In genomic region chr11:66568124-66568916, GRCh38 we compare ENCODE assay signal across 1 cellular context.
TF ChIP-seq lines count a peak whose summit lies in the region.

Gene CTSF, minus strand, starts transcription at chr11:66568606. Its CDS starts 120 bp downstream, at chr11:66568486.

TF ChIP-seq in K562, 482 proteins besides CTCF, POLR2A, EP300 and RAD21 (continued from another document and continues in another):
- peak; percentile 99 for TF ChIP-seq MGA (IDR thresholded peaks at IDR 0.05)
- TF ChIP-seq MAZ (CRISPR knock-in tag; conservative IDR thresholded peaks at IDR 0.05 in 1 of 2, IDR thresholded peaks at IDR 0.05 in 1 of 2): peak; percentile 26 to 62; a peak in 2 of 4 replicates
- no peak for TF ChIP-seq ZC3H4 (CRISPR knock-in tag; IDR thresholded peaks at IDR 0.05; ENCODE audit: borderline replicate concordance)
- peak; percentile 67 for TF ChIP-seq POLR2G (IDR thresholded peaks at IDR 0.05; ENCODE audit: low read depth, low read length)
- TF ChIP-seq ZNF592 (IDR thresholded peaks at IDR 0.05): peak; percentile 95
- no peak for TF ChIP-seq TAL1 (IDR thresholded peaks at IDR 0.05)
- peak in 1 of 2 experiments; percentile 69; a peak in 1 of 4 replicates for TF ChIP-seq SIN3A (IDR thresholded peaks at IDR 0.05; ENCODE audit: borderline replicate concordance in 2 of 2, control insufficient read depth in 1 of 2, low read depth in 2 of 2, low read length in 2 of 2)
- no peak for TF ChIP-seq ZNF444 (CRISPR knock-in tag; IDR thresholded peaks at IDR 0.05)
- TF ChIP-seq SMARCB1 (IDR thresholded peaks at IDR 0.05; ENCODE audit: insufficient read length, low read depth): no peak
- no peak for TF ChIP-seq KAT8 (IDR thresholded peaks at IDR 0.05; ENCODE audit: low read depth)
- peak; percentile 96 for TF ChIP-seq FOXP1 (CRISPR knock-in tag; IDR thresholded peaks at IDR 0.05)
- peak; percentile 69; the same call in 1 of the 2 replicates for TF ChIP-seq PHF8 (IDR thresholded peaks at IDR 0.05; ENCODE audit: borderline replicate concordance, low read length)
- TF ChIP-seq, protein P1, sequence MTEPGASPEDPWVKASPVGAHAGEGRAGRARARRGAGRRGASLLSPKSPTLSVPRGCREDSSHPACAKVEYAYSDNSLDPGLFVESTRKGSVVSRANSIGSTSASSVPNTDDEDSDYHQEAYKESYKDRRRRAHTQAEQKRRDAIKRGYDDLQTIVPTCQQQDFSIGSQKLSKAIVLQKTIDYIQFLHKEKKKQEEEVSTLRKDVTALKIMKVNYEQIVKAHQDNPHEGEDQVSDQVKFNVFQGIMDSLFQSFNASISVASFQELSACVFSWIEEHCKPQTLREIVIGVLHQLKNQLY (CRISPR knock-in tag; conservative IDR thresholded peaks at IDR 0.05): no peak; a peak in 1 of 4 replicates
- TF ChIP-seq, protein P2, sequence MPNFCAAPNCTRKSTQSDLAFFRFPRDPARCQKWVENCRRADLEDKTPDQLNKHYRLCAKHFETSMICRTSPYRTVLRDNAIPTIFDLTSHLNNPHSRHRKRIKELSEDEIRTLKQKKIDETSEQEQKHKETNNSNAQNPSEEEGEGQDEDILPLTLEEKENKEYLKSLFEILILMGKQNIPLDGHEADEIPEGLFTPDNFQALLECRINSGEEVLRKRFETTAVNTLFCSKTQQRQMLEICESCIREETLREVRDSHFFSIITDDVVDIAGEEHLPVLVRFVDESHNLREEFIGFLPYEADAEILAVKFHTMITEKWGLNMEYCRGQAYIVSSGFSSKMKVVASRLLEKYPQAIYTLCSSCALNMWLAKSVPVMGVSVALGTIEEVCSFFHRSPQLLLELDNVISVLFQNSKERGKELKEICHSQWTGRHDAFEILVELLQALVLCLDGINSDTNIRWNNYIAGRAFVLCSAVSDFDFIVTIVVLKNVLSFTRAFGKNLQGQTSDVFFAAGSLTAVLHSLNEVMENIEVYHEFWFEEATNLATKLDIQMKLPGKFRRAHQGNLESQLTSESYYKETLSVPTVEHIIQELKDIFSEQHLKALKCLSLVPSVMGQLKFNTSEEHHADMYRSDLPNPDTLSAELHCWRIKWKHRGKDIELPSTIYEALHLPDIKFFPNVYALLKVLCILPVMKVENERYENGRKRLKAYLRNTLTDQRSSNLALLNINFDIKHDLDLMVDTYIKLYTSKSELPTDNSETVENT (CRISPR knock-in tag; IDR thresholded peaks at IDR 0.05): no peak
- TF ChIP-seq KDM2B (CRISPR knock-in tag; IDR thresholded peaks at IDR 0.05): no peak
- TF ChIP-seq ZNF431 (CRISPR knock-in tag; IDR thresholded peaks at IDR 0.05): peak; percentile 65; the same call in 1 of the 2 replicates
- no peak for TF ChIP-seq HSF4 (CRISPR knock-in tag; IDR thresholded peaks at IDR 0.05; ENCODE audit: borderline replicate concordance)
- no peak for TF ChIP-seq THRB (CRISPR knock-in tag; conservative IDR thresholded peaks at IDR 0.05)
- no peak for TF ChIP-seq MBD2 (IDR thresholded peaks at IDR 0.05; ENCODE audit: borderline replicate concordance, low read depth)
- TF ChIP-seq ZNF324 (CRISPR knock-in tag; IDR thresholded peaks at IDR 0.05): no peak
- no peak for TF ChIP-seq SMARCC2 (IDR thresholded peaks at IDR 0.05; ENCODE audit: low read depth)
- TF ChIP-seq MCM7 (IDR thresholded peaks at IDR 0.05): no peak
- no peak for TF ChIP-seq LEF1 (IDR thresholded peaks at IDR 0.05)
- TF ChIP-seq SP1 (CRISPR knock-in tag; IDR thresholded peaks at IDR 0.05): no peak
- TF ChIP-seq, protein P3, sequence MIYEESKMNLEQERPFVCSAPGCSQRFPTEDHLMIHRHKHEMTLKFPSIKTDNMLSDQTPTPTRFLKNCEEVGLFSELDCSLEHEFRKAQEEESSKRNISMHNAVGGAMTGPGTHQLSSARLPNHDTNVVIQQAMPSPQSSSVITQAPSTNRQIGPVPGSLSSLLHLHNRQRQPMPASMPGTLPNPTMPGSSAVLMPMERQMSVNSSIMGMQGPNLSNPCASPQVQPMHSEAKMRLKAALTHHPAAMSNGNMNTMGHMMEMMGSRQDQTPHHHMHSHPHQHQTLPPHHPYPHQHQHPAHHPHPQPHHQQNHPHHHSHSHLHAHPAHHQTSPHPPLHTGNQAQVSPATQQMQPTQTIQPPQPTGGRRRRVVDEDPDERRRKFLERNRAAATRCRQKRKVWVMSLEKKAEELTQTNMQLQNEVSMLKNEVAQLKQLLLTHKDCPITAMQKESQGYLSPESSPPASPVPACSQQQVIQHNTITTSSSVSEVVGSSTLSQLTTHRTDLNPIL (CRISPR knock-in tag; IDR thresholded peaks at IDR 0.05): no peak
- TF ChIP-seq, protein P4, sequence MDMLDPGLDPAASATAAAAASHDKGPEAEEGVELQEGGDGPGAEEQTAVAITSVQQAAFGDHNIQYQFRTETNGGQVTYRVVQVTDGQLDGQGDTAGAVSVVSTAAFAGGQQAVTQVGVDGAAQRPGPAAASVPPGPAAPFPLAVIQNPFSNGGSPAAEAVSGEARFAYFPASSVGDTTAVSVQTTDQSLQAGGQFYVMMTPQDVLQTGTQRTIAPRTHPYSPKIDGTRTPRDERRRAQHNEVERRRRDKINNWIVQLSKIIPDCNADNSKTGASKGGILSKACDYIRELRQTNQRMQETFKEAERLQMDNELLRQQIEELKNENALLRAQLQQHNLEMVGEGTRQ (CRISPR knock-in tag; IDR thresholded peaks at IDR 0.05): peak; percentile 89
- no peak; the same call in 1 of the 2 replicates for TF ChIP-seq E2F1 (CRISPR knock-in tag; IDR thresholded peaks at IDR 0.05)
- TF ChIP-seq ZBTB33 (CRISPR knock-in tag; IDR thresholded peaks at IDR 0.05): no peak; the same call in 1 of the 2 replicates
- no peak for TF ChIP-seq ZNF551 (CRISPR knock-in tag; IDR thresholded peaks at IDR 0.05)
